In the genomic region with DNA sequence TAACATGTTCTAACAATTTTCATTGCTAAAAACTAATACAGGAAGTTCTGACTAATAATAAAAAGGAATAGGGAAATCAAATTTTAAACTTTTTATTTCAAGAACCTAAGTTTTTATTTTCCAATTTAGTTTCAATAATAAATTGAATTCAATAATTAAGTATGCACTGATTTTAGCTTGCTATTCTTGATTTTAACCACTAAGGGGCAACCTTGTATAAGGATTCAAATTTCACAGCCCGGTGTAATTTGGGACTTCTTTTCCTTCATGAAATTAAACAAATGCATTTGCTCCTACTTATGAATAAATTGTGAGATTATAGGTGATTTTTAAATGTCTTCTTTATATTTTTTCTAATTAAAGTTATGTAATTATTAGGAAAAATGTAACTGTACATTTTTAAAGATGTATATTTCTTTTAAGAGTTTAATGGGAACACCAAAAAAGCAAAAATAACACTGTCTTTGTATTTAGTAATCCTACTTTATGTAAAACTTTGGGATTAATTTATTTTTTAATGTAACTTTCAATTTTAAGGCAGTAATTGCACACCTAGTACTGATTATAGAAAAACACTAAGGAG, we compare ENCODE assay signal across 8 cellular contexts.
DNase-seq lines count a peak whose midpoint lies in the region; ATAC-seq and TF ChIP-seq lines count a peak whose summit lies in the region.

No MANE protein-coding gene starts in this region.

- no peaks in the 10 kb centered on the region for H3K27me3 ChIP-seq in cardiac muscle cell

- DNase-seq in cardiac muscle cell (ENCODE audit: low read depth in 1 of 2, low spot score in 1 of 2) (peak; percentile 55 to 58), Right ventricle myocardium superior (no peak), NCI-H1048 (lab: John Stamatoyannopoulos, UW) (peak; percentile 1), astrocyte of the cerebellum (ENCODE audit: low read depth) (no peak), left kidney (ENCODE audit: low read depth, low spot score) (peak; percentile 58), nucleus accumbens (lab: John Stamatoyannopoulos, UW) (no peak)

- H3K36me3 ChIP-seq in cardiac muscle cell = no peaks in the 10 kb centered on the region

- in situ Hi-C loops in astrocyte of the cerebellum (cut with HindIII; ENCODE audit: low sequenced_read_pairs) = no loop called here

- H3K27ac ChIP-seq in cardiac muscle cell = no peak overlapping the region

- no peaks in the 10 kb centered on the region for H3K9me3 ChIP-seq in cardiac muscle cell (ENCODE audit: low read depth)

- ATAC-seq in Right ventricle myocardium superior (ENCODE audit: poor library complexity) (no peak), HG03039 (IDR thresholded peaks at IDR 0.05; ENCODE audit: unreplicated experiment) (no peak), HG03469 (IDR thresholded peaks at IDR 0.05; ENCODE audit: unreplicated experiment) (no peak)

- H3K4me1 ChIP-seq in cardiac muscle cell (ENCODE audit: low read depth) = no peaks in the 10 kb centered on the region

- intact Hi-C loops in Right ventricle myocardium superior (cut with DNase I) = loop anchor here (10.0 kb wide), 1 partner anchor 1078 kb away; no protein-coding TSS in a partner anchor

- H3K4me3 ChIP-seq in cardiac muscle cell = no peak overlapping the region
- no peak overlapping the region for H3K4me3 ChIP-seq in astrocyte of the cerebellum (ENCODE audit: low read depth, low read length)

- TF ChIP-seq CTCF in cardiac muscle cell (IDR thresholded peaks at IDR 0.05; ENCODE audit: low read depth, low read length) (peak; percentile 56), astrocyte of the cerebellum (IDR thresholded peaks at IDR 0.05; ENCODE audit: low read depth, low read length, missing control alignments) (peak; percentile 33)

Comparison
In these comparisons a context has a peak if more than half of its experiments do, and no peak if none do; other contexts are left out.
1. DNase-seq: peak in cardiac muscle cell (2 of 2), NCI-H1048 (single experiment) and left kidney (single experiment); none in Right ventricle myocardium superior (single experiment), astrocyte of the cerebellum (single experiment) and nucleus accumbens (0 of 56).